ENCODE assay signal across 13 cellular contexts in genomic region chr1:244212219-244212618, GRCh38.
"Had no signal": no experiment of that assay in that cellular context is flagged by ENCODE, and none has a peak within 500 bp of the region (broad histone marks: within the 10 kb centered on the region; RNA-seq: fewer than 3 reads in every experiment).

No MANE protein-coding gene starts in this region.

- H3K4me1 ChIP-seq: colonic mucosa, thyroid gland, upper lobe of left lung had no signal

- ATAC-seq: left colon had no signal

- DNase-seq: dermis blood vessel endothelial cell; esophagus squamous epithelium; left colon; small intestine; stimulated activated CD4-positive, alpha-beta T cell treated with anti-CD3 and anti-CD28 coated beads, Interleukin-12 subunit alpha, Interleukin-12 subunit beta, amount 100 ng/mL, for 4 hours; stimulated activated naive CD4-positive, alpha-beta T cell treated with Interleukin-2 at 50 U/mL for 16 hours; thyroid gland; upper lobe of left lung had no signal

- H3K27ac ChIP-seq: colonic mucosa, hepatocyte, neutrophil, suprapubic skin, thyroid gland, upper lobe of left lung had no signal

- H3K9me3 ChIP-seq: colonic mucosa, esophagus squamous epithelium, neutrophil, suprapubic skin, thyroid gland, upper lobe of left lung, uterus had no signal

- H3K4me3 ChIP-seq: colonic mucosa, esophagus squamous epithelium, hepatocyte, suprapubic skin, thyroid gland, upper lobe of left lung, uterus had no signal

- H3K27me3 ChIP-seq: colonic mucosa, esophagus squamous epithelium, hepatocyte, neutrophil, thyroid gland, upper lobe of left lung, uterus had no signal

- H3K36me3 ChIP-seq: colonic mucosa, esophagus squamous epithelium, neutrophil, suprapubic skin, thyroid gland, upper lobe of left lung, uterus had no signal
